In the genomic region with DNA sequence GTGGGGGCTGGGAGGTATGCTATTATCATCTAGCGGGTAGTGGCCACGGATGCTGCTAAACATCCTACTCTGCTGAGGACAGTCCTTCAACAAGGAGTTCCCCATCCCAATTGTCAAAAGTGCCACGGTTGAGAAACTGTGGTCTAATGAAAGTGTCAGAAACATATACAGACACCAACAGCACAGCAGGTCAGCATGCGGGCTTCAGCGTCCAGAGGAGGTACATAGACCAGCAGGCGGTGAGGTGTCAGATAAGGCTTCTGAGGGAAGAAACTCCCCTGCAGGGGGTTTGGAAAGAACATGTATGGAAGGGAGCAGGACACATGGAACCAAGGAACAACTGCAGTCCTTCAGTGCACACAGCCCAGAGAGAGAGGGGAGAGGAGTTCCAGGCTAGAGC, we compare ENCODE assay signal across 26 cellular contexts.
"Had no signal": no experiment of that assay in that cellular context is flagged by ENCODE, and none has a peak within 500 bp of the region (broad histone marks: within the 10 kb centered on the region; RNA-seq: fewer than 3 reads in every experiment).

No MANE protein-coding gene starts in this region.

- H3K4me3 ChIP-seq: colonic mucosa, esophagus squamous epithelium, gastroesophageal sphincter had no signal

- H3K4me1 ChIP-seq: colonic mucosa had no signal

- H3K27ac ChIP-seq: brain microvascular endothelial cell, colonic mucosa, epithelial cell of prostate, esophagus squamous epithelium, gastroesophageal sphincter had no signal

- H3K36me3 ChIP-seq: brain microvascular endothelial cell, colonic mucosa, esophagus squamous epithelium had no signal

- H3K36me3 Mint-ChIP-seq: activated naive CD8-positive, alpha-beta T cell had no signal

- H3K27me3 ChIP-seq: brain microvascular endothelial cell, colonic mucosa, esophagus squamous epithelium, gastroesophageal sphincter had no signal

- H3K9me3 ChIP-seq: colonic mucosa, esophagus squamous epithelium, gastroesophageal sphincter had no signal

- ATAC-seq: activated CD4-positive, alpha-beta T cell treated with anti-CD3 and anti-CD28 coated beads for 36 hours; activated T-cell treated with anti-CD3 and anti-CD28 coated beads, Interleukin-2, amount 50 U/mL, for 72 hours; gastroesophageal sphincter had no signal

- H3K9me3 Mint-ChIP-seq: activated CD4-positive, alpha-beta memory T cell treated with anti-CD3 and anti-CD28 coated beads, Interleukin-2, amount 10 ng/mL, durations not matched to agents 7 days and 5 days; activated CD4-positive, alpha-beta T cell treated with anti-CD3 and anti-CD28 coated beads, Interleukin-2, amount 10 ng/mL, durations not matched to agents 24 days and 14 days; activated T-cell treated with anti-CD3 and anti-CD28 coated beads, Interleukin-2, amount 50 U/mL, for 24 hours; activated T-cell treated with anti-CD3 and anti-CD28 coated beads, Interleukin-2, amount 50 U/mL, for 72 hours had no signal

- H3K27me3 Mint-ChIP-seq: activated naive CD8-positive, alpha-beta T cell had no signal

- DNase-seq: activated CD4-positive, alpha-beta memory T cell treated with anti-CD3 and anti-CD28 coated beads, Interleukin-2, amount 10 ng/mL, durations not matched to agents 7 days and 5 days; activated CD4-positive, alpha-beta T cell treated with anti-CD3 and anti-CD28 coated beads for 36 hours; activated CD4-positive, alpha-beta T cell treated with anti-CD3 and anti-CD28 coated beads, Interleukin-2, amount 10 ng/mL, durations not matched to agents 24 days and 14 days; activated CD4-positive, alpha-beta T cell treated with anti-CD3 and anti-CD28 coated beads, Interleukin-2, amount 50 U/mL, for 4 hours; activated CD4-positive, CD25-positive, alpha-beta regulatory T cell; activated CD4-positive, CD25-positive, alpha-beta regulatory T cell treated with anti-CD3 and anti-CD28 coated beads, Interleukin-2, amount 50 U/mL, for 72 hours; activated CD8-positive, alpha-beta memory T cell treated with anti-CD3 and anti-CD28 coated beads, Interleukin-2, amount 50 U/mL, for 48 hours; activated gamma-delta T cell; activated naive CD4-positive, alpha-beta T cell treated with anti-CD3 and anti-CD28 coated beads, Interleukin-2, amount 50 U/mL, for 16 hours; activated naive CD4-positive, alpha-beta T cell treated with Interleukin-2 at 50 U/mL for 16 hours; activated T-cell treated with anti-CD3 and anti-CD28 coated beads for 4 hours; activated T-cell treated with anti-CD3 and anti-CD28 coated beads, Interleukin-2, amount 50 U/mL, for 24 hours; activated T-cell treated with anti-CD3 and anti-CD28 coated beads, Interleukin-2, amount 50 U/mL, for 72 hours; amniotic stem cell; anterior cingulate cortex; brain microvascular endothelial cell; central memory CD4-positive, alpha-beta T cell; cerebellar nuclear complex; colonic mucosa; effector CD8-positive, alpha-beta T cell; esophagus squamous epithelium; foreskin melanocyte; T-helper 2 cell had no signal

- H3K27ac Mint-ChIP-seq: activated CD4-positive, alpha-beta memory T cell treated with anti-CD3 and anti-CD28 coated beads, Interleukin-2, amount 10 ng/mL, durations not matched to agents 7 days and 5 days; activated CD4-positive, alpha-beta T cell treated with anti-CD3 and anti-CD28 coated beads for 36 hours; activated CD4-positive, alpha-beta T cell treated with anti-CD3 and anti-CD28 coated beads, Interleukin-2, amount 10 ng/mL, durations not matched to agents 24 days and 14 days; activated naive CD8-positive, alpha-beta T cell; activated T-cell treated with anti-CD3 and anti-CD28 coated beads, Interleukin-2, amount 50 U/mL, for 24 hours; activated T-cell treated with anti-CD3 and anti-CD28 coated beads, Interleukin-2, amount 50 U/mL, for 72 hours had no signal

- H3K4me3 Mint-ChIP-seq: activated CD4-positive, alpha-beta memory T cell treated with anti-CD3 and anti-CD28 coated beads, Interleukin-2, amount 10 ng/mL, durations not matched to agents 7 days and 5 days; activated CD4-positive, alpha-beta T cell treated with anti-CD3 and anti-CD28 coated beads for 36 hours; activated CD4-positive, alpha-beta T cell treated with anti-CD3 and anti-CD28 coated beads, Interleukin-2, amount 10 ng/mL, durations not matched to agents 24 days and 14 days; activated naive CD8-positive, alpha-beta T cell; activated T-cell treated with anti-CD3 and anti-CD28 coated beads, Interleukin-2, amount 50 U/mL, for 24 hours; activated T-cell treated with anti-CD3 and anti-CD28 coated beads, Interleukin-2, amount 50 U/mL, for 72 hours had no signal
